8 cellular contexts compared by ENCODE assay signal in the genomic region with DNA sequence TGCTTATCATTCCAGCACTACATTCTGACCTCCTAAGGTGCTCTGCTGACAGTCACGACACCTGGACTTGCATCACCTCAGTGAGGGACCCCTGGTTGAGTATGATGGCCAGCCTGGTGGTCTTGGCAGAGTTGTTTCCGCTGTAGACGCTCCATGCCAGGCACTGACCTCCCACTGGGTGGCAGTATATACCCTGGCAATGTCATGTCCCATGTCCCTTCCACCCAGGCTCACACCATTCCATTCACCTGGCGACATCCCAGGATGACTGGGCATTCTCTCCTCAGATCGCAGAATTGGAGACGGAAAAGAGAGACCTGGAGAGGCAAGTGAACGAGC. TPM values are rescaled to one million over a fixed set of nuclear protein-coding genes. Genes with fewer than 3 reads are reported as not detected.
DNase-seq lines count a peak whose midpoint lies in the region; ATAC-seq lines count a peak whose summit lies in the region.

No MANE protein-coding gene starts in this region.

- intact Hi-C loops in activated CD4-positive, alpha-beta T cell treated with anti-CD3 and anti-CD28 coated beads, Interleukin-2, amount 10 ng/mL, durations not matched to agents 24 days and 14 days (cut with micrococcal nuclease), result loop anchor here (2.0 kb wide), 1 partner anchor 121 kb away; no protein-coding TSS in a partner anchor

- H3K9me3 Mint-ChIP-seq in activated CD4-positive, alpha-beta T cell treated with anti-CD3 and anti-CD28 coated beads, Interleukin-2, amount 10 ng/mL, durations not matched to agents 24 days and 14 days, result no peaks in the 10 kb centered on the region

- H3K36me3 Mint-ChIP-seq in activated CD4-positive, alpha-beta T cell treated with anti-CD3 and anti-CD28 coated beads, Interleukin-2, amount 10 ng/mL, durations not matched to agents 24 days and 14 days (ENCODE audit: low read depth), result peaks cover 29% of the 10 kb centered on the region

- ATAC-seq in GM18909 (IDR thresholded peaks at IDR 0.05; ENCODE audit: poor library complexity, unreplicated experiment) (no peak), GM21526 (IDR thresholded peaks at IDR 0.05; ENCODE audit: low FRiP score, unreplicated experiment) (no peak)

- DNase-seq in DMS114 treated with DMSO at 0.1 percent for 48 hours (lab: John Stamatoyannopoulos, UW; ENCODE audit: unreplicated experiment), result peak; percentile 16
- DNase-seq in HuH-7.5 (ENCODE audit: low spot score), result peak; percentile 32
- peak; percentile 77 for DNase-seq in activated CD4-positive, alpha-beta T cell treated with anti-CD3 and anti-CD28 coated beads, Interleukin-2, amount 10 ng/mL, durations not matched to agents 24 days and 14 days
- DNase-seq in fibroblast of peridontal ligament (ENCODE audit: extremely low read depth), result peak; percentile 18
- peak; percentile 11 for DNase-seq in stimulated activated CD8-positive, alpha-beta memory T cell treated with anti-CD3 and anti-CD28 coated beads, Interleukin-4, amount 100 ng/mL, for 24 hours (ENCODE audit: low read depth)
- no peak for DNase-seq in GM19240 (ENCODE audit: insufficient read length, low spot score)

- no peak overlapping the region for H3K27ac Mint-ChIP-seq in activated CD4-positive, alpha-beta T cell treated with anti-CD3 and anti-CD28 coated beads, Interleukin-2, amount 10 ng/mL, durations not matched to agents 24 days and 14 days

- no peaks in the 10 kb centered on the region for H3K27me3 Mint-ChIP-seq in activated CD4-positive, alpha-beta T cell treated with anti-CD3 and anti-CD28 coated beads, Interleukin-2, amount 10 ng/mL, durations not matched to agents 24 days and 14 days

- H3K4me1 Mint-ChIP-seq in activated CD4-positive, alpha-beta T cell treated with anti-CD3 and anti-CD28 coated beads, Interleukin-2, amount 10 ng/mL, durations not matched to agents 24 days and 14 days, result peaks cover 8% of the 10 kb centered on the region

- no peak overlapping the region for H3K4me3 Mint-ChIP-seq in activated CD4-positive, alpha-beta T cell treated with anti-CD3 and anti-CD28 coated beads, Interleukin-2, amount 10 ng/mL, durations not matched to agents 24 days and 14 days

RNA-seq across cellular contexts. Expression of gene DNALI1, which starts 5.0 kb away (rescaled TPM):
- not detected in 2 replicates for total RNA-seq in activated CD4-positive, alpha-beta T cell treated with anti-CD3 and anti-CD28 coated beads, Interleukin-2, amount 10 ng/mL, durations not matched to agents 24 days and 14 days

RNA-seq across cellular contexts. Expression of gene SNIP1, which starts 7.7 kb away (rescaled TPM):
- 22.7 and 25.4 TPM in 2 replicates for total RNA-seq in activated CD4-positive, alpha-beta T cell treated with anti-CD3 and anti-CD28 coated beads, Interleukin-2, amount 10 ng/mL, durations not matched to agents 24 days and 14 days

RNA-seq across cellular contexts. Expression of gene GNL2, which starts 34.0 kb away (rescaled TPM):
- 109 and 110 TPM in 2 replicates for total RNA-seq in activated CD4-positive, alpha-beta T cell treated with anti-CD3 and anti-CD28 coated beads, Interleukin-2, amount 10 ng/mL, durations not matched to agents 24 days and 14 days

RNA-seq across cellular contexts. Expression of gene MEAF6, which starts 47.2 kb away (rescaled TPM):
- total RNA-seq in activated CD4-positive, alpha-beta T cell treated with anti-CD3 and anti-CD28 coated beads, Interleukin-2, amount 10 ng/mL, durations not matched to agents 24 days and 14 days, result 94.4 and 95.6 TPM in 2 replicates
